1 cellular context compared by ENCODE assay signal in genomic region chr2:171143670-171144062, GRCh38.
TF ChIP-seq lines count a peak whose summit lies in the region.

No MANE protein-coding gene starts in this region.

TF ChIP-seq in K562, 482 proteins besides CTCF, POLR2A, EP300 and RAD21:
- TF ChIP-seq BCLAF1 (IDR thresholded peaks at IDR 0.05; ENCODE audit: borderline replicate concordance in 1 of 2, control insufficient read depth in 1 of 2, low read depth in 2 of 2, low read length in 1 of 2) (no peak), ILF3 (IDR thresholded peaks at IDR 0.05; ENCODE audit: borderline replicate concordance) (no peak), ZNF507 (tag; conservative IDR thresholded peaks at IDR 0.05) (peak; percentile 94)
